ENCODE assay signal across 2 cellular contexts in genomic region chr12:120979220-120979861, GRCh38.
TF ChIP-seq lines count a peak whose summit lies in the region.

No MANE protein-coding gene starts in this region.

TF ChIP-seq in A549, 52 proteins besides CTCF, POLR2A, EP300 and RAD21:
- peak; percentile 36; the same call in 1 of the 2 replicates for TF ChIP-seq MAX (IDR thresholded peaks at IDR 0.05)
- TF ChIP-seq PHF8 (IDR thresholded peaks at IDR 0.05; ENCODE audit: borderline replicate concordance, low read depth), result no peak
- TF ChIP-seq BCL3 (IDR thresholded peaks at IDR 0.05), result 0 out of 3 replicates have a peak, but pooled peaks have one; percentile 40
- TF ChIP-seq ZNF302 (CRISPR knock-in tag; IDR thresholded peaks at IDR 0.05), result no peak
- TF ChIP-seq RCOR1 (IDR thresholded peaks at IDR 0.05; ENCODE audit: low read depth, low read length), result no peak
- TF ChIP-seq ZFP36 (IDR thresholded peaks at IDR 0.05; ENCODE audit: borderline replicate concordance, partially characterized antibody), result no peak

TF ChIP-seq in K562, 482 proteins besides CTCF, POLR2A, EP300 and RAD21:
- TF ChIP-seq ZNF274 (IDR thresholded peaks at IDR 0.05; ENCODE audit: borderline replicate concordance, low read depth, low read length) (no peak), TEAD1 (CRISPR knock-in tag; IDR thresholded peaks at IDR 0.05) (no peak), RBBP5 (IDR thresholded peaks at IDR 0.05; ENCODE audit: borderline replicate concordance, insufficient read depth, low read length, poor library complexity, severe bottlenecking) (no peak), ZNF239 (CRISPR knock-in tag; IDR thresholded peaks at IDR 0.05) (peak; percentile 90)
